In genomic region chr13:76741624-76742023, GRCh38 we compare ENCODE assay signal across 21 cellular contexts.
"Had no signal": no experiment of that assay in that cellular context is flagged by ENCODE, and none has a peak within 500 bp of the region (broad histone marks: within the 10 kb centered on the region; RNA-seq: fewer than 3 reads in every experiment).

No MANE protein-coding gene starts in this region.

- FAIRE-seq: HepG2, K562, RCC 7860 had no signal

- H3K4me3 ChIP-seq: K562, SJSA1, SK-N-MC had no signal

- DNase-seq: Kasumi-1, NCI-H1048, NCI-H1105, NCI-H1417, NCI-H1436 treated with DMSO at 0.1 percent for 48 hours, NCI-H1694, NCI-H187 treated with DMSO at 0.1 percent for 48 hours, NCI-H2029 treated with DMSO at 0.1 percent for 48 hours, NCI-H2171 treated with DMSO at 0.1 percent for 48 hours, NCI-H2227 treated with DMSO at 0.1 percent for 48 hours, NCI-H524 treated with DMSO at 0.1 percent for 48 hours, NCI-H69, NCI-H774, Right ventricle myocardium superior, RPMI8226, SIG-M5 had no signal

- H3K36me3 ChIP-seq: SJSA1 had no signal

- ATAC-seq: HepG2, K562 had no signal

- H3K27me3 ChIP-seq: SJSA1 had no signal
